ENCODE assay signal across 8 cellular contexts in genomic region chr11:14537134-14537599, GRCh38. TPM values are rescaled to one million over a fixed set of nuclear protein-coding genes. Genes with fewer than 3 reads are reported as not detected.
DNase-seq lines count a peak whose midpoint lies in the region; ATAC-seq, FAIRE-seq and TF ChIP-seq lines count a peak whose summit lies in the region.

No MANE protein-coding gene starts in this region.

- no peak overlapping the region for H3K9ac ChIP-seq in trophoblast cell (ENCODE audit: low read length)

- H3K36me3 ChIP-seq in esophagus muscularis mucosa (no peaks in the 10 kb centered on the region), trophoblast cell (ENCODE audit: control insufficient read depth in 1 of 2, insufficient read depth in 2 of 2, low read length in 2 of 2) (no peaks in the 10 kb centered on the region)

- whole genome bisulfite sequencing in esophagus muscularis mucosa = 10% methylated on average over 5 of the region's 5 CpGs
- no CpG with 5 or more reads among the region's 5 CpGs for WGBS in trophoblast cell (ENCODE audit: extremely low coverage, insufficient coverage, insufficient read length)
- WGBS in lower leg skin, 2 donors = 7 to 8% methylated on average over 5 of the region's 5 CpGs

- H3K79me1 ChIP-seq in trophoblast cell (ENCODE audit: low read length) = no peaks in the 10 kb centered on the region

- H2AK5ac ChIP-seq in trophoblast cell (ENCODE audit: low read length) = no peak overlapping the region

- peaks cover 22% of the 10 kb centered on the region for H3K4me1 Mint-ChIP-seq in activated CD4-positive, alpha-beta memory T cell treated with anti-CD3 and anti-CD28 coated beads, Interleukin-2, amount 10 ng/mL, durations not matched to agents 7 days and 5 days

- H3K27ac Mint-ChIP-seq in activated CD4-positive, alpha-beta memory T cell treated with anti-CD3 and anti-CD28 coated beads, Interleukin-2, amount 10 ng/mL, durations not matched to agents 7 days and 5 days = peak overlapping the region; percentile 47

- H3K23ac ChIP-seq in trophoblast cell (ENCODE audit: low read length) = no peak overlapping the region

- H2BK5ac ChIP-seq in trophoblast cell (ENCODE audit: low read depth, low read length, poor library complexity) = no peak overlapping the region

- H3K27ac ChIP-seq in esophagus muscularis mucosa (replicated peaks in 1 of 4) (peak overlapping the region in 1 of 4 donors; percentile 5), trophoblast cell (ENCODE audit: low read depth, low read length) (no peak overlapping the region)

- H2BK120ac ChIP-seq in trophoblast cell (ENCODE audit: insufficient read depth, low read length, poor library complexity) = no peak overlapping the region

- H3K14ac ChIP-seq in trophoblast cell (ENCODE audit: low read length) = no peak overlapping the region

- TF ChIP-seq POLR2A in GM12892 (IDR thresholded peaks at IDR 0.05; ENCODE audit: low read depth, low read length) (no peak), esophagus muscularis mucosa (IDR thresholded peaks at IDR 0.05; ENCODE audit: low read depth) (no peak), lower leg skin (IDR thresholded peaks at IDR 0.05) (no peak)

- no peak overlapping the region for H2BK12ac ChIP-seq in trophoblast cell (ENCODE audit: low read length)

- H3K79me2 ChIP-seq in trophoblast cell (ENCODE audit: control insufficient read depth, insufficient read depth, low read length, poor library complexity) = no peaks in the 10 kb centered on the region

- H4K91ac ChIP-seq in trophoblast cell (ENCODE audit: low read depth, low read length) = no peak overlapping the region

- H3K9me3 Mint-ChIP-seq in activated CD4-positive, alpha-beta memory T cell treated with anti-CD3 and anti-CD28 coated beads, Interleukin-2, amount 10 ng/mL, durations not matched to agents 7 days and 5 days = no peaks in the 10 kb centered on the region

- H3K4me2 ChIP-seq in trophoblast cell (ENCODE audit: low read length) = no peak overlapping the region

- H3K27me3 ChIP-seq in esophagus muscularis mucosa = no peaks in the 10 kb centered on the region
- H3K27me3 ChIP-seq in trophoblast cell (ENCODE audit: insufficient read depth, low read length) = no peaks in the 10 kb centered on the region

- H4K12ac ChIP-seq in trophoblast cell (ENCODE audit: low read depth, low read length) = no peak overlapping the region

- TF ChIP-seq CTCF in esophagus muscularis mucosa (IDR thresholded peaks at IDR 0.05) (peak; percentile 78 to 89 (median 79)), lower leg skin (IDR thresholded peaks at IDR 0.05) (no peak)

- no peak overlapping the region for H3K18ac ChIP-seq in trophoblast cell (ENCODE audit: low read length)

- H3K9me3 ChIP-seq in esophagus muscularis mucosa (no peaks in the 10 kb centered on the region), trophoblast cell (ENCODE audit: insufficient read depth, low read depth, low read length) (no peaks in the 10 kb centered on the region)

- peak; percentile 62 for ATAC-seq in HG02870 (IDR thresholded peaks at IDR 0.05; ENCODE audit: unreplicated experiment)

- POLR2A ChIA-PET in activated CD4-positive, alpha-beta memory T cell treated with anti-CD3 and anti-CD28 coated beads, Interleukin-2, amount 10 ng/mL, durations not matched to agents 7 days and 5 days (lab: Charles Lee) = interaction anchor here (0.7 to 12.0 kb wide), 5 partner anchors 11 to 1075 kb away, joined by 3 to 116 read pairs (median 3); partner anchors contain the start of gene PDE3B

- TF ChIP-seq EP300 in esophagus muscularis mucosa (IDR thresholded peaks at IDR 0.05) = no peak

- FAIRE-seq in GM12892 (lab: Jason Lieb, UNC) = peak; percentile 50

- intact Hi-C loops in esophagus muscularis mucosa (cut with DNase I) (loop anchor here (5.0 to 10.0 kb wide), 4 partner anchors 105 to 370 kb away; partner anchors contain the start of genes CYP2R1 and PDE3B), lower leg skin (cut with DNase I; ENCODE audit: low total_unique reads) (no loop called here)

- no peak overlapping the region for H3K4ac ChIP-seq in trophoblast cell (ENCODE audit: low read depth, low read length)

- H2AFZ ChIP-seq in trophoblast cell (ENCODE audit: insufficient read depth, low read length, poor library complexity) = no peak overlapping the region

- H3K4me1 ChIP-seq in esophagus muscularis mucosa (peaks cover 17 to 52% (median 46%) of the 10 kb centered on the region in 4 donors), trophoblast cell (ENCODE audit: control insufficient read depth in 1 of 2, insufficient read depth in 2 of 2, low read length in 2 of 2) (no peaks in the 10 kb centered on the region)

- no peak overlapping the region for H4K8ac ChIP-seq in trophoblast cell (ENCODE audit: low read depth, low read length)

- H3K27me3 Mint-ChIP-seq in activated CD4-positive, alpha-beta memory T cell treated with anti-CD3 and anti-CD28 coated beads, Interleukin-2, amount 10 ng/mL, durations not matched to agents 7 days and 5 days = no peaks in the 10 kb centered on the region

- peak overlapping the region; percentile 58 for H3K4me3 Mint-ChIP-seq in activated CD4-positive, alpha-beta memory T cell treated with anti-CD3 and anti-CD28 coated beads, Interleukin-2, amount 10 ng/mL, durations not matched to agents 7 days and 5 days

- DNase-seq in Ammon's horn (ENCODE audit: low spot score) = peak; percentile 39
- peak; percentile 36 for DNase-seq in GM12892 (ENCODE audit: insufficient read length)
- DNase-seq in NCI-H345 treated with DMSO at 0.1 percent for 48 hours (lab: John Stamatoyannopoulos, UW; ENCODE audit: unreplicated experiment) = peak; percentile 15
- peak; percentile 48 for DNase-seq in activated CD4-positive, alpha-beta memory T cell treated with anti-CD3 and anti-CD28 coated beads, Interleukin-2, amount 10 ng/mL, durations not matched to agents 7 days and 5 days
- no peak for DNase-seq in esophagus muscularis mucosa (ENCODE audit: extremely low spot score)
- peak; percentile 15 to 69 for DNase-seq in trophoblast cell
- no peak for DNase-seq in lower leg skin (ENCODE audit: low spot score in 2 of 2)

- H3K4me3 ChIP-seq in esophagus muscularis mucosa (no peak overlapping the region), trophoblast cell (ENCODE audit: low read depth, low read length) (no peak overlapping the region), lower leg skin (ENCODE audit: low read depth, poor library complexity, severe bottlenecking) (no peak overlapping the region)

- H3K36me3 Mint-ChIP-seq in activated CD4-positive, alpha-beta memory T cell treated with anti-CD3 and anti-CD28 coated beads, Interleukin-2, amount 10 ng/mL, durations not matched to agents 7 days and 5 days (ENCODE audit: low read depth) = peaks cover 5% of the 10 kb centered on the region

- CTCF ChIA-PET in activated CD4-positive, alpha-beta memory T cell treated with anti-CD3 and anti-CD28 coated beads, Interleukin-2, amount 10 ng/mL, durations not matched to agents 7 days and 5 days (lab: Charles Lee) = interaction anchor here (0.8 to 10.1 kb wide), 9 partner anchors 11 to 369 kb away, joined by 3 to 96 read pairs (median 3); partner anchors contain the start of genes PDE3B and PSMA1

RNA-seq across cellular contexts. Expression of gene PSMA1, which starts 17.0 kb away (rescaled TPM):
- 302 TPM for polyA plus RNA-seq in GM12892 (2012; ENCODE audit: missing spikeins)
- 100 to 1,000 TPM; 232 to 238 TPM for total RNA-seq in activated CD4-positive, alpha-beta memory T cell treated with anti-CD3 and anti-CD28 coated beads, Interleukin-2, amount 10 ng/mL, durations not matched to agents 7 days and 5 days
- total RNA-seq in esophagus muscularis mucosa = 100 to 1,000 TPM in 3 of 4 donors, 10 to 100 TPM in 1; 96.0 to 118 (median 110) TPM
- polyA plus RNA-seq in trophoblast cell (2013) = 290 and 299 TPM in 2 replicates
- 100 to 1,000 TPM in 1 of 4 donors, 10 to 100 TPM in 3; 73.7 to 103 (median 86.0) TPM for total RNA-seq in lower leg skin

RNA-seq across cellular contexts. Expression of gene COPB1, which starts 37.6 kb away (rescaled TPM):
- 106 TPM for polyA plus RNA-seq in GM12892 (2012; ENCODE audit: missing spikeins)
- total RNA-seq in activated CD4-positive, alpha-beta memory T cell treated with anti-CD3 and anti-CD28 coated beads, Interleukin-2, amount 10 ng/mL, durations not matched to agents 7 days and 5 days = 10 to 100 TPM; 98.0 to 100.0 TPM
- 10 to 100 TPM; 64.1 to 85.2 (median 80.5) TPM for total RNA-seq in esophagus muscularis mucosa
- polyA plus RNA-seq in trophoblast cell (2013) = 122 and 123 TPM in 2 replicates
- 10 to 100 TPM; 59.8 to 74.8 (median 65.0) TPM for total RNA-seq in lower leg skin

Comparison
In these comparisons a context has a peak if more than half of its experiments do, and no peak if none do; other contexts are left out.
1. DNase-seq: peak in Ammon's horn (single experiment), GM12892 (single experiment), NCI-H345 treated with DMSO at 0.1 percent for 48 hours (single experiment), activated CD4-positive, alpha-beta memory T cell treated with anti-CD3 and anti-CD28 coated beads, Interleukin-2, amount 10 ng/mL, durations not matched to agents 7 days and 5 days (single experiment) and trophoblast cell (2 of 2); none in esophagus muscularis mucosa (single experiment) and lower leg skin (0 of 2).
2. CTCF ChIP-seq: peak in esophagus muscularis mucosa (3 of 3); none in lower leg skin (0 of 3).